In the genomic region with DNA sequence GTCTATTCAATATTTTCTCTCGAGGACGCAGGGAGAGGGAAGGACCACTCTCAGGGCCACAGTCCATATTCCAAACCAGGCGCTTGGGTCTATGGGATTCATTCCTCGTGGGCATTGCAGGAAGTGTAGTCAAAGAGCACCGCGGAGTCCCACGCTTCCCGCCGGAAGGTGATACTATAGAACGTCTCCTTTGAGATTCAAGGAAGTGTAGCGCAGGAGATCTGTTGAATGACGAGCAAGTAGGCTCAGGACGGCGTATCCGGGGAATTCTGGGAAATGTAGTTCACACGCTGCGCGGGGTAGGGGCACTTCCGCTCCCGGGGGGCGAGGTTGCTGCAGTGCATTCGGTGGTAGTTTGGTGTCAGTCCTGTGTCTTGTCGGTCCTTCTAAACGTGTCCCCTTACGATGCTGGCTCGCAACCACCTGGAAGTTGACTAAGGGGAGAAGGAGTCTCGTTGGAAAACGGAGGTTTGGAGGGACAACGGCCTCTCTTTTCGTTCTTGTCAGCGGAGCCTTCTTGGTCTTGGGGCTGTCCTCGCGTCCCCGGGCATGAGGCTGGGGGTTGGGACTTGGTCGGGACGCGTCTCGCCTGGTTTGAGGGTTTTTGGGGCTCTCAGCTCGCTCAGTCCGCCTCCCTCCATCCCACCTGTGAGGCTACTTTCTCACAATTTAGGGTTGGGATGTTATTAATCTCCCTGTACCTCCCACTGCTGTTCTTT, we compare ENCODE assay signal across 8 cellular contexts. TPM values are rescaled to one million over a fixed set of nuclear protein-coding genes. Genes with fewer than 3 reads are reported as not detected.
A peak's percentile ranks its signal among the peaks of the same experiment; 100 is the strongest.
DNase-seq lines count a peak whose midpoint lies in the region; ATAC-seq and TF ChIP-seq lines count a peak whose summit lies in the region.

TSS of gene ZNF284 (plus strand) at position 336 of the 719 bp plus-strand sequence. CDS start 4,231 bp downstream, outside the sequence.

- no peaks in the 10 kb centered on the region for H4K20me1 ChIP-seq in OCI-LY7 (ENCODE audit: insufficient read depth, low read length)

- no TSS peak for BruUV-seq in OCI-LY7 (replicated peaks; lab: Mats Ljungman, UMichigan)

- POLR2A ChIA-PET in GM10248 (lab: Yijun Ruan, JAX) (no interaction called here), OCI-LY7 (lab: Charles Lee) (no interaction called here)

- H2AFZ ChIP-seq in OCI-LY7 (ENCODE audit: low read length) = no peak within 1 kb of the TSS

- CTCF ChIA-PET in GM10248 (lab: Yijun Ruan, JAX) (interaction anchor here (1.2 to 1.3 kb wide), 2 partner anchors 23 to 46 kb away, joined by 3 to 4 read pairs; partner anchors contain the start of gene ZNF222), OCI-LY7 (lab: Charles Lee; ENCODE audit: unreplicated experiment) (no interaction called here)

- no peaks in the 10 kb centered on the region for H3K79me2 ChIP-seq in OCI-LY7 (ENCODE audit: insufficient read depth, low read depth, low read length)

- H3K36me3 ChIP-seq in OCI-LY7 (ENCODE audit: insufficient read depth, low read length) = no peaks in the 10 kb centered on the region

- DNase-seq in GM10248 (ENCODE audit: extremely low spot score) (peak; percentile 90), NCI-H146 treated with DMSO at 0.1 percent for 48 hours (lab: John Stamatoyannopoulos, UW; ENCODE audit: unreplicated experiment) (peak; percentile 95), T1000 (lab: John Stamatoyannopoulos, UW) (peak; percentile 62), astrocyte of the hippocampus (ENCODE audit: low read depth, low spot score) (peak; percentile 93), hippocampal formation (lab: John Stamatoyannopoulos, UW) (peak; percentile 90), renal cortical epithelial cell (ENCODE audit: low read depth) (peak; percentile 88), OCI-LY7 (ENCODE audit: low spot score) (no peak)

- no peak within 1 kb of the TSS for H3K27ac ChIP-seq in OCI-LY7 (ENCODE audit: low read depth, low read length, poor library complexity, severe bottlenecking)

- no peaks in the 10 kb centered on the region for H3K9me2 ChIP-seq in OCI-LY7 (ENCODE audit: insufficient read depth, low read length)

- no peak within 1 kb of the TSS for H3K4me3 ChIP-seq in OCI-LY7 (ENCODE audit: low read depth, low read length, poor library complexity, severe bottlenecking)

- no peaks in the 10 kb centered on the region for H3K4me1 ChIP-seq in OCI-LY7 (ENCODE audit: insufficient read depth, low read length, poor library complexity, severe bottlenecking)

- TF ChIP-seq CTCF in GM10248 (IDR thresholded peaks at IDR 0.05; ENCODE audit: control extremely low read depth, extremely low read depth, low read depth, missing control alignments) (no peak), OCI-LY7 (conservative IDR thresholded peaks at IDR 0.05; ENCODE audit: low read length) (no peak)

- H3K9me3 ChIP-seq in OCI-LY7 (ENCODE audit: low read length) = no peaks in the 10 kb centered on the region

- no peak within 1 kb of the TSS for H3K4me2 ChIP-seq in OCI-LY7 (ENCODE audit: low read length)

- peak; percentile 99 for ATAC-seq in HG02610 (IDR thresholded peaks at IDR 0.05; ENCODE audit: unreplicated experiment)

- intact Hi-C loops in OCI-LY7 (cut with micrococcal nuclease; ENCODE audit: unreplicated experiment) = no loop called here

RNA-seq across cellular contexts. Expression of gene ZNF284, which starts in this region (rescaled TPM):
- total RNA-seq in renal cortical epithelial cell (2.1 and 4.4 TPM in 2 replicates), OCI-LY7 (2022) (not detected in 2 replicates)
- not detected in 2 replicates for total RNA-seq in OCI-LY7 (2014; rRNA removed; shearing (Covaris generic))
